In genomic region chr5:120510994-120511686, GRCh38 we compare ENCODE assay signal across 23 cellular contexts. TPM values are rescaled to one million over a fixed set of nuclear protein-coding genes. Genes with fewer than 3 reads are reported as not detected.
DNase-seq lines count a peak whose midpoint lies in the region; ATAC-seq and TF ChIP-seq lines count a peak whose summit lies in the region.
"Had no signal": no experiment of that assay in that cellular context is flagged by ENCODE, and none has a peak within 500 bp of the region (broad histone marks: within the 10 kb centered on the region; RNA-seq: fewer than 3 reads in every experiment).

No MANE protein-coding gene starts in this region.

- H3K9me3 ChIP-seq in HUES64 (ENCODE audit: insufficient read depth, low read depth, low read length), result no peaks in the 10 kb centered on the region
- no peaks in the 10 kb centered on the region for H3K9me3 ChIP-seq in iPS-20b (ENCODE audit: insufficient read depth, low read depth, low read length)
- H3K9me3 ChIP-seq: Caco-2 had no signal

- peaks cover 46% of the 10 kb centered on the region for H3K4me1 ChIP-seq in HUES64 (ENCODE audit: insufficient read depth, low read length)
- peaks cover 45% of the 10 kb centered on the region for H3K4me1 ChIP-seq in iPS-20b (ENCODE audit: insufficient read depth, low read length)
- H3K4me1 ChIP-seq: Caco-2 had no signal

- POLR2A ChIA-PET in WTC11 (lab: Charles Lee), result no interaction called here

- ATAC-seq in WTC11, result no peak
- ATAC-seq in activated T-cell treated with anti-CD3 and anti-CD28 coated beads, Interleukin-2, amount 50 U/mL, for 72 hours (replicated peaks in 1 of 2), result no peak
- ATAC-seq: GM12878, Panc1 had no signal

- 88% methylated on average over 3 of the region's 4 CpGs for WGBS in HUES64

- no peak overlapping the region for H3K4me3 Mint-ChIP-seq in WTC11
- H3K4me3 Mint-ChIP-seq in activated T-cell treated with anti-CD3 and anti-CD28 coated beads, Interleukin-2, amount 50 U/mL, for 72 hours, result no peak overlapping the region
- H3K4me3 Mint-ChIP-seq: CD4-positive, alpha-beta memory T cell had no signal

- no peak overlapping the region for H3K4me3 ChIP-seq in HUES64 (ENCODE audit: low read length)
- H3K4me3 ChIP-seq in iPS-20b (ENCODE audit: low read length), result peak overlapping the region; percentile 21; the same call in 1 of the 2 replicates
- H3K4me3 ChIP-seq: GM12878, SK-N-MC had no signal

- H3K36me3 ChIP-seq in HUES64 (ENCODE audit: insufficient read depth, low read length) (no peaks in the 10 kb centered on the region), iPS-20b (ENCODE audit: insufficient read depth, low read depth, low read length) (no peaks in the 10 kb centered on the region)

- no peaks in the 10 kb centered on the region for H3K36me3 Mint-ChIP-seq in WTC11
- no peaks in the 10 kb centered on the region for H3K36me3 Mint-ChIP-seq in activated T-cell treated with anti-CD3 and anti-CD28 coated beads, Interleukin-2, amount 50 U/mL, for 72 hours (ENCODE audit: insufficient read depth in 2 of 2)
- H3K36me3 Mint-ChIP-seq: CD4-positive, alpha-beta memory T cell had no signal

- no peaks in the 10 kb centered on the region for H3K9me3 Mint-ChIP-seq in WTC11
- H3K9me3 Mint-ChIP-seq in activated T-cell treated with anti-CD3 and anti-CD28 coated beads, Interleukin-2, amount 50 U/mL, for 72 hours, result peaks cover 4 to 13% of the 10 kb centered on the region in 2 donors

- peaks cover 64% of the 10 kb centered on the region for H3K4me1 Mint-ChIP-seq in WTC11
- no peaks in the 10 kb centered on the region for H3K4me1 Mint-ChIP-seq in activated T-cell treated with anti-CD3 and anti-CD28 coated beads, Interleukin-2, amount 50 U/mL, for 72 hours (ENCODE audit: low read depth)
- H3K4me1 Mint-ChIP-seq: CD4-positive, alpha-beta memory T cell had no signal

- CTCF ChIA-PET in WTC11 (lab: Charles Lee), result no interaction called here

- DNase-seq in WTC11 (ENCODE audit: low spot score), result no peak
- DNase-seq in activated T-cell treated with anti-CD3 and anti-CD28 coated beads, Interleukin-2, amount 50 U/mL, for 72 hours, result no peak
- DNase-seq in NCI-H128 (lab: John Stamatoyannopoulos, UW; ENCODE audit: unreplicated experiment), result no peak
- DNase-seq in GM13977 (ENCODE audit: low spot score), result no peak
- DNase-seq in KG1 (lab: John Stamatoyannopoulos, UW), result no peak
- DNase-seq: Caco-2; CD4-positive, alpha-beta memory T cell; EL; GDM1; NCI-H1048; NCI-H1417 treated with DMSO at 0.1 percent for 48 hours; NCI-H1694 treated with DMSO at 0.1 percent for 48 hours; NCI-H2081; NCI-H2227 treated with DMSO at 0.1 percent for 48 hours; NCI-H526 treated with DMSO at 0.1 percent for 48 hours; SHP77 treated with DMSO at 0.1 percent for 48 hours had no signal

- H3K9ac ChIP-seq in HUES64 (ENCODE audit: low read depth, low read length), result no peak overlapping the region
- H3K9ac ChIP-seq in iPS-20b (ENCODE audit: low read depth, low read length), result peak overlapping the region; percentile 51; the same call in 1 of the 2 replicates

- peak overlapping the region; percentile 76; the same call in 1 of the 2 replicates for H3K27ac ChIP-seq in HUES64 (ENCODE audit: low read depth, low read length)
- H3K27ac ChIP-seq in iPS-20b (ENCODE audit: low read length), result no peak overlapping the region
- H3K27ac ChIP-seq: SK-N-MC had no signal

- H3K27me3 Mint-ChIP-seq in WTC11 (ENCODE audit: low read depth), result no peaks in the 10 kb centered on the region
- no peaks in the 10 kb centered on the region for H3K27me3 Mint-ChIP-seq in activated T-cell treated with anti-CD3 and anti-CD28 coated beads, Interleukin-2, amount 50 U/mL, for 72 hours (ENCODE audit: low read depth)
- H3K27me3 Mint-ChIP-seq: CD4-positive, alpha-beta memory T cell had no signal

- H3K27me3 ChIP-seq in HUES64 (ENCODE audit: insufficient read depth, low read length) (no peaks in the 10 kb centered on the region), iPS-20b (ENCODE audit: insufficient read depth, low read length) (no peaks in the 10 kb centered on the region)

- in situ Hi-C loops in GM13977 (cut with MboI; ENCODE audit: low pct_unique_long_range_greater_than_20kb, low sequenced_read_pairs, unreplicated experiment), result no loop called here

- TF ChIP-seq CTCF in WTC11 (IDR thresholded peaks at IDR 0.05) (no peak), GM13977 (IDR thresholded peaks at IDR 0.05; ENCODE audit: extremely low read depth, insufficient read depth, missing control alignments) (no peak)

- H3K27ac Mint-ChIP-seq in WTC11, result peak overlapping the region; percentile 35; the same call in 1 of the 2 replicates
- no peak overlapping the region for H3K27ac Mint-ChIP-seq in activated T-cell treated with anti-CD3 and anti-CD28 coated beads, Interleukin-2, amount 50 U/mL, for 72 hours
- H3K27ac Mint-ChIP-seq: CD4-positive, alpha-beta memory T cell had no signal

TF ChIP-seq in WTC11, 78 proteins besides CTCF, POLR2A, EP300 and RAD21 (continues in another document):
- TF ChIP-seq FOXK1 (CRISPR knock-in tag; IDR thresholded peaks at IDR 0.05) (no peak), GTF2I (CRISPR knock-in tag; conservative IDR thresholded peaks at IDR 0.05) (no peak), RELA (CRISPR knock-in tag; IDR thresholded peaks at IDR 0.05; ENCODE audit: borderline replicate concordance) (no peak), TEAD1 (CRISPR knock-in tag; IDR thresholded peaks at IDR 0.05) (no peak), FOXP4 (CRISPR knock-in tag; IDR thresholded peaks at IDR 0.05) (no peak), JAZF1 (CRISPR knock-in tag; IDR thresholded peaks at IDR 0.05) (no peak), ZBTB21 (CRISPR knock-in tag; IDR thresholded peaks at IDR 0.05; ENCODE audit: borderline replicate concordance) (no peak), ZNF138 (CRISPR knock-in tag; conservative IDR thresholded peaks at IDR 0.05) (no peak), ZNF416 (CRISPR knock-in tag; IDR thresholded peaks at IDR 0.05) (no peak), ZNF121 (CRISPR knock-in tag; IDR thresholded peaks at IDR 0.05) (no peak), E2F1 (CRISPR knock-in tag; IDR thresholded peaks at IDR 0.05) (no peak)
- TF ChIP-seq, protein P1, sequence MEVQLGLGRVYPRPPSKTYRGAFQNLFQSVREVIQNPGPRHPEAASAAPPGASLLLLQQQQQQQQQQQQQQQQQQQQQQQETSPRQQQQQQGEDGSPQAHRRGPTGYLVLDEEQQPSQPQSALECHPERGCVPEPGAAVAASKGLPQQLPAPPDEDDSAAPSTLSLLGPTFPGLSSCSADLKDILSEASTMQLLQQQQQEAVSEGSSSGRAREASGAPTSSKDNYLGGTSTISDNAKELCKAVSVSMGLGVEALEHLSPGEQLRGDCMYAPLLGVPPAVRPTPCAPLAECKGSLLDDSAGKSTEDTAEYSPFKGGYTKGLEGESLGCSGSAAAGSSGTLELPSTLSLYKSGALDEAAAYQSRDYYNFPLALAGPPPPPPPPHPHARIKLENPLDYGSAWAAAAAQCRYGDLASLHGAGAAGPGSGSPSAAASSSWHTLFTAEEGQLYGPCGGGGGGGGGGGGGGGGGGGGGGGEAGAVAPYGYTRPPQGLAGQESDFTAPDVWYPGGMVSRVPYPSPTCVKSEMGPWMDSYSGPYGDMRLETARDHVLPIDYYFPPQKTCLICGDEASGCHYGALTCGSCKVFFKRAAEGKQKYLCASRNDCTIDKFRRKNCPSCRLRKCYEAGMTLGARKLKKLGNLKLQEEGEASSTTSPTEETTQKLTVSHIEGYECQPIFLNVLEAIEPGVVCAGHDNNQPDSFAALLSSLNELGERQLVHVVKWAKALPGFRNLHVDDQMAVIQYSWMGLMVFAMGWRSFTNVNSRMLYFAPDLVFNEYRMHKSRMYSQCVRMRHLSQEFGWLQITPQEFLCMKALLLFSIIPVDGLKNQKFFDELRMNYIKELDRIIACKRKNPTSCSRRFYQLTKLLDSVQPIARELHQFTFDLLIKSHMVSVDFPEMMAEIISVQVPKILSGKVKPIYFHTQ (CRISPR knock-in tag; IDR thresholded peaks at IDR 0.05), result no peak

RNA-seq across cellular contexts. Expression of gene PRR16, which starts 47.0 kb away (rescaled TPM):
- 0.30 TPM for polyA plus RNA-seq in HUES64 (2013, experiment 1 of 2)
- polyA plus RNA-seq in HUES64 (2013, experiment 2 of 2), result 0.38 TPM
- total RNA-seq in WTC11 (2021), result 0.23 to 0.53 TPM (median 0.42 TPM) in 3 replicates
- total RNA-seq in activated T-cell treated with anti-CD3 and anti-CD28 coated beads, Interleukin-2, amount 50 U/mL, for 72 hours, result not detected
- total RNA-seq: A673; Caco-2; CD4-positive, alpha-beta memory T cell; GM12878; HT-29 had no signal
- polyA plus RNA-seq: CD4-positive, alpha-beta memory T cell; GM12878 had no signal
